1 cellular context compared by ENCODE assay signal in genomic region chr22:31829505-31829904, GRCh38.
TF ChIP-seq lines count a peak whose summit lies in the region.

No MANE protein-coding gene starts in this region.

TF ChIP-seq in SK-N-SH, 30 proteins besides CTCF, POLR2A, EP300 and RAD21 (continued from another document):
- TF ChIP-seq REST (IDR thresholded peaks at IDR 0.05; ENCODE audit: low read depth, low read length) (peak; percentile 65), GATA2 (CRISPR knock-in tag; IDR thresholded peaks at IDR 0.05) (0 out of 2 replicates have a peak, but pooled peaks have one; percentile 15), FOXM1 (IDR thresholded peaks at IDR 0.05; ENCODE audit: low read depth) (no peak), JUND (IDR thresholded peaks at IDR 0.05) (peak; percentile 99), ZBTB33 (IDR thresholded peaks at IDR 0.05; ENCODE audit: borderline replicate concordance, low read depth) (peak; percentile 69; the same call in 1 of the 2 replicates), NFIC (IDR thresholded peaks at IDR 0.05; ENCODE audit: borderline replicate concordance) (peak; percentile 68; the same call in 1 of the 2 replicates), RCOR1 (IDR thresholded peaks at IDR 0.05; ENCODE audit: low read length) (0 out of 2 replicates have a peak, but pooled peaks have one; percentile 13), TAF1 (IDR thresholded peaks at IDR 0.05; ENCODE audit: borderline replicate concordance, low read depth, low read length) (peak; percentile 34; the same call in 1 of the 2 replicates)
